ENCODE assay signal across 1 cellular context in the genomic region with DNA sequence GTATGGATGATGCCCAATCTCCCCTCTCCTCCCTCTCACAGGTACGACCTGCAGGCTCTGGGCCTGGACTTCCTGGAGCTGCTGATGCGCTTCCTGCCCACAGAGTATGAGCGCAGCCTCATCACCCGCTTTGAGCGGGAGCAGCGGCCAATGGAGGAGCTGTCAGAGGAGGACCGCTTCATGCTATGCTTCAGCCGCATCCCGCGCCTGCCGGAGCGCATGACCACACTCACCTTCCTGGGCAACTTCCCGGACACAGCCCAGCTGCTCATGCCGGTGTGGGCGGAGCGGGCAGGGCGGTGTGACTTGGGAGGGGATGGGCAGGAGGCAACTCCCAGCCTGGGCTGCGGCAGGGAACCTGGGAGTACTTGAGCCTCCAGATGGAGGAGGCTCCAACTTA.
TF ChIP-seq lines count a peak whose summit lies in the region.

No MANE protein-coding gene starts in this region.

TF ChIP-seq in K562, 482 proteins besides CTCF, POLR2A, EP300 and RAD21:
- TF ChIP-seq, protein P1, sequence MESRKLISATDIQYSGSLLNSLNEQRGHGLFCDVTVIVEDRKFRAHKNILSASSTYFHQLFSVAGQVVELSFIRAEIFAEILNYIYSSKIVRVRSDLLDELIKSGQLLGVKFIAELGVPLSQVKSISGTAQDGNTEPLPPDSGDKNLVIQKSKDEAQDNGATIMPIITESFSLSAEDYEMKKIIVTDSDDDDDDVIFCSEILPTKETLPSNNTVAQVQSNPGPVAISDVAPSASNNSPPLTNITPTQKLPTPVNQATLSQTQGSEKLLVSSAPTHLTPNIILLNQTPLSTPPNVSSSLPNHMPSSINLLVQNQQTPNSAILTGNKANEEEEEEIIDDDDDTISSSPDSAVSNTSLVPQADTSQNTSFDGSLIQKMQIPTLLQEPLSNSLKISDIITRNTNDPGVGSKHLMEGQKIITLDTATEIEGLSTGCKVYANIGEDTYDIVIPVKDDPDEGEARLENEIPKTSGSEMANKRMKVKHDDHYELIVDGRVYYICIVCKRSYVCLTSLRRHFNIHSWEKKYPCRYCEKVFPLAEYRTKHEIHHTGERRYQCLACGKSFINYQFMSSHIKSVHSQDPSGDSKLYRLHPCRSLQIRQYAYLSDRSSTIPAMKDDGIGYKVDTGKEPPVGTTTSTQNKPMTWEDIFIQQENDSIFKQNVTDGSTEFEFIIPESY (CRISPR knock-in tag; IDR thresholded peaks at IDR 0.05) = peak; percentile 73
- TF ChIP-seq, protein P2, sequence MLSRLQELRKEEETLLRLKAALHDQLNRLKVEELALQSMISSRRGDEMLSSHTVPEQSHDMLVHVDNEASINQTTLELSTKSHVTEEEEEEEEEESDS (CRISPR knock-in tag; IDR thresholded peaks at IDR 0.05) = no peak
